ENCODE assay signal across 8 cellular contexts in the genomic region with DNA sequence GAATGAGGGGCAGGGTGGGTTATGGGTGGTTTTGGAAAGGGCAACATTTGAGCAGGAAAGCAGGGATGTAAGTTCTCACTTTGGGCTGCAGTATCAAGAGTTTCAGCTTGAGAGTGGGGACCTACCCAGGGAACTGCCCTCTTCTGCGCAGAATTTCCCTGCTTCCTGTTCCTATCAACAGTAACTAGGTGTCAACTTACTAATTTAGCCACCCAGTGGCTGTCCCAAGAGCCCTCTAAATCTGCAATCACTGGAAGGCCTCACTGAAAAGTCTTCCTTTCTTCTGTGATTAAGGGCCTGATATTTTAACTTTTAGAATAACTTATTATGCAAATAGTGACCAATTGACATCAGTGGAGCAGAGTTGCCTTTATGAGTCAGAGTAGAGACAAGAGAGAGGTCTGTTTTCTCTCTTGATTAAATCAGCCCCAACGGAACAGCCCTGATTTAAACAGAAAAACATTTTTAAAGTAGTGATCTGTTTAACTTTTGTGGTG.
DNase-seq lines count a peak whose midpoint lies in the region; ATAC-seq and TF ChIP-seq lines count a peak whose summit lies in the region.

No MANE protein-coding gene starts in this region.

- no peak overlapping the region for H2AFZ ChIP-seq in OCI-LY3 (ENCODE audit: low read depth, low read length)

- H3K27me3 ChIP-seq in OCI-LY3 (ENCODE audit: low read depth, low read length) (no peaks in the 10 kb centered on the region), tibial artery (no peaks in the 10 kb centered on the region)

- H3K27ac ChIP-seq in OCI-LY3 (ENCODE audit: low read length) (peak overlapping the region; percentile 100), tibial artery (no peak overlapping the region)

- ATAC-seq in Right ventricle myocardium superior (ENCODE audit: poor library complexity) (peak; percentile 51), HG02798 (IDR thresholded peaks at IDR 0.05; ENCODE audit: poor library complexity, unreplicated experiment) (peak; percentile 74)

- H3K4me3 ChIP-seq in OCI-LY3 (ENCODE audit: low read length), result peak overlapping the region; percentile 67
- H3K4me3 ChIP-seq in foreskin fibroblast (ENCODE audit: low read depth in 1 of 2, low read length in 2 of 2), result no peak overlapping the region
- no peak overlapping the region for H3K4me3 ChIP-seq in tibial artery

- H3K4me1 ChIP-seq in OCI-LY3 (ENCODE audit: low read length) (peaks cover 82% of the 10 kb centered on the region), tibial artery (peaks cover 0 to 4% (median 0%) of the 10 kb centered on the region in 4 donors)

- no peaks in the 10 kb centered on the region for H3K36me3 ChIP-seq in OCI-LY3 (replicated peaks; ENCODE audit: low read depth, low read length)
- no peaks in the 10 kb centered on the region for H3K36me3 ChIP-seq in tibial artery

- TF ChIP-seq CTCF in OCI-LY3 (IDR thresholded peaks at IDR 0.05; ENCODE audit: low read depth, low read length), result peak; percentile 19; the same call in 1 of the 2 replicates
- TF ChIP-seq CTCF in foreskin fibroblast (IDR thresholded peaks at IDR 0.05; ENCODE audit: low read depth, low read length), result no peak
- TF ChIP-seq CTCF in tibial artery (IDR thresholded peaks at IDR 0.05), result no peak

- H3K79me2 ChIP-seq in OCI-LY3 (ENCODE audit: low read length), result peaks cover 59% of the 10 kb centered on the region

- no peaks in the 10 kb centered on the region for H3K9me3 ChIP-seq in OCI-LY3 (ENCODE audit: insufficient read depth, low read length)
- no peaks in the 10 kb centered on the region for H3K9me3 ChIP-seq in tibial artery

- peak overlapping the region; percentile 88 for H3K4me2 ChIP-seq in OCI-LY3 (ENCODE audit: low read length)

- no peaks in the 10 kb centered on the region for H4K20me1 ChIP-seq in OCI-LY3 (ENCODE audit: insufficient read depth, low read length)

- peak overlapping the region; percentile 86 for H3K9ac ChIP-seq in OCI-LY3 (ENCODE audit: low read length)

- intact Hi-C loops in Right ventricle myocardium superior (cut with DNase I), result no loop called here
- intact Hi-C loops in cardiac septum (cut with DNase I), result no loop called here
- intact Hi-C loops in tibial artery (cut with DNase I; ENCODE audit: low total_unique reads), result no loop called here

- DNase-seq in Right ventricle myocardium superior, result no peak
- DNase-seq in cardiac septum (ENCODE audit: low spot score), result no peak
- DNase-seq in foreskin fibroblast, result peak; percentile 52 to 71
- no peak for DNase-seq in tibial artery
- DNase-seq in NCI-H446 (lab: John Stamatoyannopoulos, UW), result no peak
- no peak for DNase-seq in SIG-M5 treated with dmso at 0.1 percent for 504 hours (lab: John Stamatoyannopoulos, UW; ENCODE audit: unreplicated experiment)

Comparison
In these comparisons a context has a peak if more than half of its experiments do, and no peak if none do; other contexts are left out.
1. DNase-seq: peak in foreskin fibroblast (2 of 2); none in Right ventricle myocardium superior (single experiment), cardiac septum (single experiment), tibial artery (0 of 2), NCI-H446 (0 of 2) and SIG-M5 treated with dmso at 0.1 percent for 504 hours (single experiment).